ENCODE assay signal across 1 cellular context in genomic region chr9:35605336-35606137, GRCh38.
TF ChIP-seq lines count a peak whose summit lies in the region.

No MANE protein-coding gene starts in this region.

TF ChIP-seq in GM12878, 131 proteins besides CTCF, POLR2A, EP300 and RAD21:
- TF ChIP-seq POU2F2 (IDR thresholded peaks at IDR 0.05; ENCODE audit: borderline replicate concordance, low read depth, low read length): no peak
- TF ChIP-seq ZNF592 (IDR thresholded peaks at IDR 0.05): no peak
- no peak for TF ChIP-seq POLR2AphosphoS5 (IDR thresholded peaks at IDR 0.05; ENCODE audit: low read length)
- 0 out of 2 replicates have a peak, but pooled peaks have one; percentile 18 for TF ChIP-seq EED (IDR thresholded peaks at IDR 0.05; ENCODE audit: low read depth)
- no peak for TF ChIP-seq IKZF2 (IDR thresholded peaks at IDR 0.05)
- no peak for TF ChIP-seq CUX1 (IDR thresholded peaks at IDR 0.05; ENCODE audit: insufficient replicate concordance, low read depth, low read length)
- TF ChIP-seq IKZF1 (conservative IDR thresholded peaks at IDR 0.05): peak; percentile 24; the same call in 1 of the 2 replicates
- TF ChIP-seq GATAD2B (conservative IDR thresholded peaks at IDR 0.05; ENCODE audit: low read depth): peak; percentile 46; the same call in 1 of the 2 replicates
- no peak for TF ChIP-seq PAX8 (IDR thresholded peaks at IDR 0.05)
- no peak for TF ChIP-seq SPI1 (IDR thresholded peaks at IDR 0.05; ENCODE audit: borderline replicate concordance, insufficient read depth, low read depth, low read length)
- peak; percentile 51 for TF ChIP-seq NKRF (conservative IDR thresholded peaks at IDR 0.05)
